ENCODE assay signal across 8 cellular contexts in the genomic region with DNA sequence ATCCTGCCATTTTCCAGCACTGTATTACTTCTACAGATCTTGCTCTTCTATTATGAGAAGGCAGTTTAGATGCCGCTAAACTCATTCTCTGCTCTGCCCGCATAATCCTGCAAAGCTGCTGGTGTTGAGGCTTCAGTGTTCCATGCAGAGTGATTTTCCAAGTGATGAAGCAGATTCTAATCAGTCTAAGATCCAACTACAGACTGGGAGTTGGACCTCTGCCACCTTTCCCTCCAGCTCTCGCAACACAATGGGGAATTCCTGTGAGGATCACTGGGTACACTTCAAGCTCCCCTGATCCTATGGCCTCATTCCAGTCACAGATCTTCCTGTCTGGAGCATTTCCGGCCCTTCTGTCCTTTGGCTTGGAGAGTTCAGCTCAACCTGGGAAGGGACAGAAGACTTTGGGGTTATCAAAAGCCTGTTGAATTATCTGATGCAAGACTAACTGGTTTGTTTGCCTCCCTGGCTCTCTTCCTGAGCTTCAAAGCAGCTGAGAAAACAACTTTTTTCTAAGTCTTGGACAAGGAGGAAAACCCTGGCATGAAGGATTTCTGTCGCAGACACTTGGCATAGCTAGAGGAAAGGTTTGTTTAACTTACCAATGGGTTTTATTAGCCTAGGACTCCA.
A peak's percentile ranks its signal among the peaks of the same experiment; 100 is the strongest.
DNase-seq lines count a peak whose midpoint lies in the region; ATAC-seq, FAIRE-seq and TF ChIP-seq lines count a peak whose summit lies in the region.

No MANE protein-coding gene starts in this region.

- 36 to 66% (median 54%) methylated on average over 5 of the region's 5 CpGs for WGBS in heart left ventricle, 4 donors
- 5 to 7% methylated on average over 5 of the region's 5 CpGs for WGBS in aorta, 2 donors

- intact Hi-C loops in heart left ventricle (cut with DNase I), result loop anchor here in 1 of 10 donors (10.0 kb wide), 1 partner anchor 336 kb away; a partner anchor contains a TSS
- intact Hi-C loops in cardiac septum (cut with DNase I), result loop anchor here (5.0 kb wide), 1 partner anchor 43 kb away; no protein-coding TSS in a partner anchor
- intact Hi-C loops in aorta (cut with DNase I), result no loop called here

- H3K4me1 ChIP-seq in heart left ventricle, result peaks cover 0 to 32% (median 21%) of the 10 kb centered on the region in 12 donors
- H3K4me1 ChIP-seq in aorta (ENCODE audit: control insufficient read depth in 1 of 2, insufficient read depth in 2 of 2, low read length in 2 of 2), result peaks cover 10 to 11% of the 10 kb centered on the region in 2 donors

- H3K27ac ChIP-seq in heart left ventricle (peak overlapping the region in 10 of 12 donors; percentile 9 to 70 (median 43)), aorta (ENCODE audit: low read depth in 1 of 2, low read length in 2 of 2) (peak overlapping the region; percentile 69 to 85)

- TF ChIP-seq CTCF in heart left ventricle (IDR thresholded peaks at IDR 0.05) (no peak), bronchial epithelial cell (IDR thresholded peaks at IDR 0.05; ENCODE audit: insufficient read depth, low read length, severe bottlenecking) (no peak)

- H3K36me3 ChIP-seq in heart left ventricle, result no peaks in the 10 kb centered on the region
- no peaks in the 10 kb centered on the region for H3K36me3 ChIP-seq in bronchial epithelial cell (ENCODE audit: control insufficient read depth, insufficient read depth, low read length)
- no peaks in the 10 kb centered on the region for H3K36me3 ChIP-seq in aorta (ENCODE audit: control insufficient read depth in 1 of 2, insufficient read depth in 2 of 2, low read length in 1 of 2)

- peak in 4 of 5 donors; percentile 54 to 65 (median 56) for DNase-seq in heart left ventricle
- DNase-seq in cardiac septum (ENCODE audit: low spot score), result no peak
- peak; percentile 95 for DNase-seq in bronchial epithelial cell (ENCODE audit: low read depth)
- DNase-seq in medulla oblongata (ENCODE audit: extremely low spot score), result peak; percentile 46
- DNase-seq in aorta, result peak in 1 of 2 donors; percentile 74
- DNase-seq in stimulated activated naive CD4-positive, alpha-beta T cell treated with Interleukin-2 at 50 U/mL for 16 hours (lab: John Stamatoyannopoulos, UW), result no peak

- TF ChIP-seq POLR2A in heart left ventricle (IDR thresholded peaks at IDR 0.05), result no peak

- no peak for FAIRE-seq in bronchial epithelial cell (lab: Jason Lieb, UNC)

- ATAC-seq in heart left ventricle (peak; percentile 54 to 81 (median 78)), aorta (ENCODE audit: low FRiP score) (peak; percentile 59), GM18511 (IDR thresholded peaks at IDR 0.05; ENCODE audit: unreplicated experiment) (no peak), GM18909 (IDR thresholded peaks at IDR 0.05; ENCODE audit: poor library complexity, unreplicated experiment) (no peak)

- H3K9me3 ChIP-seq in heart left ventricle, result peaks cover 0 to 20% (median 8%) of the 10 kb centered on the region in 12 donors
- peaks cover 2% of the 10 kb centered on the region for H3K9me3 ChIP-seq in aorta (ENCODE audit: control insufficient read depth, low read length)

- H3K4me3 ChIP-seq in heart left ventricle (no peak overlapping the region), bronchial epithelial cell (ENCODE audit: low read depth, low read length) (no peak overlapping the region), aorta (ENCODE audit: low read length in 2 of 2) (no peak overlapping the region)

- H3K27me3 ChIP-seq in heart left ventricle (no peaks in the 10 kb centered on the region), bronchial epithelial cell (ENCODE audit: control insufficient read depth, insufficient read depth, low read length) (no peaks in the 10 kb centered on the region), aorta (ENCODE audit: control insufficient read depth in 1 of 2, insufficient read depth in 2 of 2, low read length in 1 of 2) (no peaks in the 10 kb centered on the region)

Comparison
In these comparisons a context has a peak if more than half of its experiments do, and no peak if none do; other contexts are left out.
1. DNase-seq: peak in heart left ventricle (4 of 5), bronchial epithelial cell (single experiment) and medulla oblongata (single experiment); none in cardiac septum (single experiment) and stimulated activated naive CD4-positive, alpha-beta T cell treated with Interleukin-2 at 50 U/mL for 16 hours (single experiment).
2. ATAC-seq: peak in heart left ventricle (4 of 4) and aorta (single experiment); none in GM18511 (single experiment) and GM18909 (single experiment).